In the genomic region with DNA sequence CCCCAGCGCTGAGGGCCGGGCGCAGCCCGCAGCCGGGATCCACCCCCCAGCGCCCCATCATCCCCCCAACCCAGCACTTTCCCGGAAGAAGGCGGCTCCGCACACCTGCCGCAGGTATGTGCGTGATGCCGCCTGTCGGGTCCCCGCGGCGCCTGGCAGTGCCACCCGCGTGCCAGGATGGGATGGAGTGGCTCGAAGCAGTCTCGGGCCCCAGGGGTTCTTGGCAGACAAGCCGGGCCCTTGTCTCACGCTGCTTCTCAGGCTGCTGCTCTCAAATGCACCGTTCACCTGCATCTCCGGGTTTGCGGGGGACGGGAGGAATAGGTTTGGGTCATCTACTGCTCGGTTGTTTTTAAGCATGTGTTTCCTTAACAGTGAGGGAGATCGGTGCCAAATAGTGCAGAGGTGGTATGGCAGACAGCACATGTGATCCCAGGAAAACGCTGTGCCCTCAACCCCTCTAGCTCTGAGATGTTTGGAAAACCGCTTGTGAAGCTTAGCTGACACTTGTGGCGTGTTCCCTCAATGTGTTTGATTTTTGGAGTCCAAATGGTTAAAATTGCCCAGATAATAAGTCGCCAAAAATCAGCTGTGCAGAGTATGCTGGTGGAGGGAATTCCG, we compare ENCODE assay signal across 8 cellular contexts. TPM values are rescaled to one million over a fixed set of nuclear protein-coding genes. Genes with fewer than 3 reads are reported as not detected.
DNase-seq lines count a peak whose midpoint lies in the region; ATAC-seq and TF ChIP-seq lines count a peak whose summit lies in the region.

No MANE protein-coding gene starts in this region.

- H3K4me3 ChIP-seq in esophagus muscularis mucosa (peak overlapping the region; percentile 96 to 99 (median 99)), aorta (ENCODE audit: low read length in 2 of 2) (peak overlapping the region; percentile 90 to 98)

- H3K36me3 Mint-ChIP-seq in activated CD4-positive, alpha-beta memory T cell treated with anti-CD3 and anti-CD28 coated beads, Interleukin-2, amount 10 ng/mL, durations not matched to agents 7 days and 5 days (ENCODE audit: low read depth): peaks cover 33% of the 10 kb centered on the region
- H3K36me3 Mint-ChIP-seq in natural killer cell treated with Interleukin-12 subunit alpha and Interleukin-12 subunit beta and Interleukin-15 and Interleukin-18, amount 100 ng/mL, for 72 hours: peaks cover 5% of the 10 kb centered on the region

- no peaks in the 10 kb centered on the region for H3K9me3 ChIP-seq in esophagus muscularis mucosa
- no peaks in the 10 kb centered on the region for H3K9me3 ChIP-seq in aorta (ENCODE audit: control insufficient read depth, low read length)

- no peak for TF ChIP-seq EP300 in esophagus muscularis mucosa (IDR thresholded peaks at IDR 0.05)

- peaks cover 15% of the 10 kb centered on the region for H3K27me3 Mint-ChIP-seq in activated CD4-positive, alpha-beta memory T cell treated with anti-CD3 and anti-CD28 coated beads, Interleukin-2, amount 10 ng/mL, durations not matched to agents 7 days and 5 days
- H3K27me3 Mint-ChIP-seq in natural killer cell treated with Interleukin-12 subunit alpha and Interleukin-12 subunit beta and Interleukin-15 and Interleukin-18, amount 100 ng/mL, for 72 hours: no peaks in the 10 kb centered on the region

- intact Hi-C loops in esophagus muscularis mucosa (cut with DNase I) (no loop called here), aorta (cut with DNase I) (loop anchor here (2.0 to 10.0 kb wide), 4 partner anchors 53 to 437 kb away; no protein-coding TSS in a partner anchor)

- H3K4me1 Mint-ChIP-seq in activated CD4-positive, alpha-beta memory T cell treated with anti-CD3 and anti-CD28 coated beads, Interleukin-2, amount 10 ng/mL, durations not matched to agents 7 days and 5 days: peaks cover 46% of the 10 kb centered on the region
- H3K4me1 Mint-ChIP-seq in natural killer cell treated with Interleukin-12 subunit alpha and Interleukin-12 subunit beta and Interleukin-15 and Interleukin-18, amount 100 ng/mL, for 72 hours (ENCODE audit: low read depth in 2 of 2): peaks cover 37 to 47% of the 10 kb centered on the region in 2 donors

- peak; percentile 47 for DNase-seq in NK-92 treated with Interleukin-12 subunit alpha and Interleukin-12 subunit beta, amount 100 ng/mL, for 24 hours (lab: John Stamatoyannopoulos, UW)
- DNase-seq in NK-92 (lab: John Stamatoyannopoulos, UW; ENCODE audit: unreplicated experiment) (no peak), M059J (ENCODE audit: low read depth) (peak; percentile 42), esophagus muscularis mucosa (ENCODE audit: extremely low spot score) (no peak), aorta (no peak), amniotic stem cell (lab: John Stamatoyannopoulos, UW) (no peak)
- DNase-seq in activated CD4-positive, alpha-beta memory T cell treated with anti-CD3 and anti-CD28 coated beads, Interleukin-2, amount 10 ng/mL, durations not matched to agents 7 days and 5 days: peak; percentile 52
- no peak for DNase-seq in natural killer cell treated with Interleukin-12 subunit alpha and Interleukin-12 subunit beta and Interleukin-15 and Interleukin-18, amount 100 ng/mL, for 72 hours (ENCODE audit: low spot score)

- H3K27ac ChIP-seq in esophagus muscularis mucosa (replicated peaks in 1 of 4) (peak overlapping the region; percentile 94 to 98 (median 95)), aorta (ENCODE audit: low read depth in 1 of 2, low read length in 2 of 2) (peak overlapping the region; percentile 79 to 98)

- peaks cover 0 to 5% (median 0%) of the 10 kb centered on the region in 4 donors for H3K27me3 ChIP-seq in esophagus muscularis mucosa
- H3K27me3 ChIP-seq in aorta (ENCODE audit: control insufficient read depth in 1 of 2, insufficient read depth in 2 of 2, low read length in 1 of 2): peaks cover 0 to 2% of the 10 kb centered on the region in 2 donors

- no peak for ATAC-seq in natural killer cell treated with Interleukin-12 subunit alpha and Interleukin-12 subunit beta and Interleukin-15 and Interleukin-18, amount 100 ng/mL, for 72 hours
- ATAC-seq in aorta (ENCODE audit: low FRiP score): peak; percentile 3

- TF ChIP-seq POLR2A in esophagus muscularis mucosa (IDR thresholded peaks at IDR 0.05; ENCODE audit: low read depth): no peak

- peak overlapping the region; percentile 85 for H3K27ac Mint-ChIP-seq in activated CD4-positive, alpha-beta memory T cell treated with anti-CD3 and anti-CD28 coated beads, Interleukin-2, amount 10 ng/mL, durations not matched to agents 7 days and 5 days
- H3K27ac Mint-ChIP-seq in natural killer cell treated with Interleukin-12 subunit alpha and Interleukin-12 subunit beta and Interleukin-15 and Interleukin-18, amount 100 ng/mL, for 72 hours: peak overlapping the region; percentile 79 to 85

- no peak for TF ChIP-seq CTCF in esophagus muscularis mucosa (IDR thresholded peaks at IDR 0.05)

- H3K9me3 Mint-ChIP-seq in activated CD4-positive, alpha-beta memory T cell treated with anti-CD3 and anti-CD28 coated beads, Interleukin-2, amount 10 ng/mL, durations not matched to agents 7 days and 5 days: no peaks in the 10 kb centered on the region
- no peaks in the 10 kb centered on the region for H3K9me3 Mint-ChIP-seq in natural killer cell treated with Interleukin-12 subunit alpha and Interleukin-12 subunit beta and Interleukin-15 and Interleukin-18, amount 100 ng/mL, for 72 hours

- POLR2A ChIA-PET in activated CD4-positive, alpha-beta memory T cell treated with anti-CD3 and anti-CD28 coated beads, Interleukin-2, amount 10 ng/mL, durations not matched to agents 7 days and 5 days (lab: Charles Lee): interaction anchor here (0.8 to 4.5 kb wide), 16 partner anchors 8 to 639 kb away, joined by 3 to 78 read pairs (median 6); a partner anchor contains a TSS

- peak overlapping the region; percentile 91 for H3K4me3 Mint-ChIP-seq in activated CD4-positive, alpha-beta memory T cell treated with anti-CD3 and anti-CD28 coated beads, Interleukin-2, amount 10 ng/mL, durations not matched to agents 7 days and 5 days
- H3K4me3 Mint-ChIP-seq in natural killer cell treated with Interleukin-12 subunit alpha and Interleukin-12 subunit beta and Interleukin-15 and Interleukin-18, amount 100 ng/mL, for 72 hours: peak overlapping the region; percentile 86

- 21% methylated on average over 6 of the region's 33 CpGs for WGBS in esophagus muscularis mucosa
- 0 to 1% methylated on average over 27 to 33 of the region's 33 CpGs for WGBS in aorta, 2 donors

- CTCF ChIA-PET in activated CD4-positive, alpha-beta memory T cell treated with anti-CD3 and anti-CD28 coated beads, Interleukin-2, amount 10 ng/mL, durations not matched to agents 7 days and 5 days (lab: Charles Lee): interaction anchor here (0.7 to 8.2 kb wide), 11 partner anchors 7 to 602 kb away, joined by 3 to 69 read pairs (median 6); no protein-coding TSS in a partner anchor

- no peaks in the 10 kb centered on the region for H3K36me3 ChIP-seq in esophagus muscularis mucosa
- H3K36me3 ChIP-seq in aorta (ENCODE audit: control insufficient read depth in 1 of 2, insufficient read depth in 2 of 2, low read length in 1 of 2): no peaks in the 10 kb centered on the region

- peaks cover 26 to 60% (median 50%) of the 10 kb centered on the region in 4 donors for H3K4me1 ChIP-seq in esophagus muscularis mucosa
- peaks cover 2 to 3% of the 10 kb centered on the region in 2 donors for H3K4me1 ChIP-seq in aorta (ENCODE audit: control insufficient read depth in 1 of 2, insufficient read depth in 2 of 2, low read length in 2 of 2)

RNA-seq across cellular contexts. Expression of a gene that starts 0.8 kb away (rescaled TPM):
- 11.8 and 16.3 TPM in 2 replicates for total RNA-seq in M059J (2014; rRNA removed; shearing (Covaris generic))
- 10 to 100 TPM; 16.2 to 18.6 TPM for total RNA-seq in activated CD4-positive, alpha-beta memory T cell treated with anti-CD3 and anti-CD28 coated beads, Interleukin-2, amount 10 ng/mL, durations not matched to agents 7 days and 5 days
- total RNA-seq in esophagus muscularis mucosa (10 to 100 TPM; 33.5 to 61.8 (median 35.3) TPM), aorta (10 to 100 TPM; 35.1 to 43.9 TPM)
- total RNA-seq in natural killer cell treated with Interleukin-12 subunit alpha and Interleukin-12 subunit beta and Interleukin-15 and Interleukin-18, amount 100 ng/mL, for 72 hours: 10 to 100 TPM; 12.2 to 18.1 TPM
- polyA plus RNA-seq in aorta: 10 to 100 TPM; 57.3 to 57.6 TPM

Comparison
In these comparisons a context has a peak if more than half of its experiments do, and no peak if none do; other contexts are left out.
1. DNase-seq: peak in NK-92 treated with Interleukin-12 subunit alpha and Interleukin-12 subunit beta, amount 100 ng/mL, for 24 hours (single experiment), M059J (single experiment) and activated CD4-positive, alpha-beta memory T cell treated with anti-CD3 and anti-CD28 coated beads, Interleukin-2, amount 10 ng/mL, durations not matched to agents 7 days and 5 days (single experiment); none in NK-92 (single experiment), esophagus muscularis mucosa (single experiment), natural killer cell treated with Interleukin-12 subunit alpha and Interleukin-12 subunit beta and Interleukin-15 and Interleukin-18, amount 100 ng/mL, for 72 hours (single experiment), aorta (0 of 2) and amniotic stem cell (single experiment).